Comparison of ENCODE assay signal across 19 cellular contexts in genomic region chr2:215724171-215724570, GRCh38.
DNase-seq lines count a peak whose midpoint lies in the region; ATAC-seq, FAIRE-seq and TF ChIP-seq lines count a peak whose summit lies in the region.
"Had no signal": no experiment of that assay in that cellular context is flagged by ENCODE, and none has a peak within 500 bp of the region (broad histone marks: within the 10 kb centered on the region; RNA-seq: fewer than 3 reads in every experiment).

No MANE protein-coding gene starts in this region.

- H3K4me1 ChIP-seq in sigmoid colon, result peaks cover 0 to 26% (median 21%) of the 10 kb centered on the region in 4 donors

- no peaks in the 10 kb centered on the region for H3K4me1 Mint-ChIP-seq in stimulated activated naive CD8-positive, alpha-beta T cell treated with anti-CD3 and anti-CD28 coated beads, Interleukin-15, amount 100 ng/mL, for 72 hours
- H3K4me1 Mint-ChIP-seq: CD4-positive, CD25-positive, alpha-beta regulatory T cell; H9 had no signal

- H3K27me3 ChIP-seq in brain microvascular endothelial cell (replicated peaks) (no peaks in the 10 kb centered on the region), sigmoid colon (no peaks in the 10 kb centered on the region)
- H3K27me3 ChIP-seq: SJSA1 had no signal

- WGBS in sigmoid colon, 2 donors, result 96% methylated on average over 4 of the region's 4 CpGs

- no peak for DNase-seq in GM12891 (ENCODE audit: insufficient read length, low spot score)
- peak; percentile 75 for DNase-seq in MV-4-11 (lab: John Stamatoyannopoulos, UW)
- DNase-seq in brain microvascular endothelial cell, result no peak
- DNase-seq in sigmoid colon, result no peak
- DNase-seq in NCI-H2029 (lab: John Stamatoyannopoulos, UW), result no peak
- no peak for DNase-seq in NCI-H1436 (lab: John Stamatoyannopoulos, UW)
- DNase-seq in stimulated activated naive CD8-positive, alpha-beta T cell treated with anti-CD3 and anti-CD28 coated beads, Interleukin-15, amount 100 ng/mL, for 72 hours, result no peak
- DNase-seq: Calu3; CD4-positive, CD25-positive, alpha-beta regulatory T cell; DMS53; H9; NCI-H1092 treated with DMSO at 0.1 percent for 48 hours; NCI-H1694 treated with DMSO at 0.1 percent for 48 hours; NCI-H345; NCI-H526 treated with DMSO at 0.1 percent for 48 hours; PC-3; SW 1271 had no signal

- in situ Hi-C loops in brain microvascular endothelial cell (cut with HindIII; ENCODE audit: low pct_ligation_motif_present, low sequenced_read_pairs), result no loop called here

- FAIRE-seq in GM12891 (lab: Jason Lieb, UNC), result no peak

- intact Hi-C loops in sigmoid colon (cut with DNase I), result no loop called here

- no peaks in the 10 kb centered on the region for H3K9me3 ChIP-seq in sigmoid colon
- H3K9me3 ChIP-seq: SJSA1 had no signal

- H3K4me3 ChIP-seq in brain microvascular endothelial cell (ENCODE audit: low read depth, low read length) (no peak overlapping the region), sigmoid colon (no peak overlapping the region)
- H3K4me3 ChIP-seq: SJSA1 had no signal

- H3K27ac ChIP-seq in brain microvascular endothelial cell (peak overlapping the region; percentile 81), sigmoid colon (peak overlapping the region in 3 of 4 donors; percentile 73 to 85 (median 77))
- H3K27ac ChIP-seq: RWPE1, SJSA1 had no signal

- H3K4me3 Mint-ChIP-seq in stimulated activated naive CD8-positive, alpha-beta T cell treated with anti-CD3 and anti-CD28 coated beads, Interleukin-15, amount 100 ng/mL, for 72 hours, result no peak overlapping the region
- H3K4me3 Mint-ChIP-seq: CD4-positive, CD25-positive, alpha-beta regulatory T cell; H9 had no signal

- TF ChIP-seq CTCF in brain microvascular endothelial cell (IDR thresholded peaks at IDR 0.05; ENCODE audit: low read depth, low read length, missing control alignments) (no peak), sigmoid colon (IDR thresholded peaks at IDR 0.05) (no peak)

- no peak overlapping the region for H3K27ac Mint-ChIP-seq in stimulated activated naive CD8-positive, alpha-beta T cell treated with anti-CD3 and anti-CD28 coated beads, Interleukin-15, amount 100 ng/mL, for 72 hours
- H3K27ac Mint-ChIP-seq: CD4-positive, CD25-positive, alpha-beta regulatory T cell; H9 had no signal

- no peaks in the 10 kb centered on the region for H3K36me3 ChIP-seq in brain microvascular endothelial cell (replicated peaks)
- H3K36me3 ChIP-seq in sigmoid colon, result no peaks in the 10 kb centered on the region
- H3K36me3 ChIP-seq: SJSA1 had no signal

- ATAC-seq in stimulated activated naive CD8-positive, alpha-beta T cell treated with anti-CD3 and anti-CD28 coated beads, Interleukin-15, amount 100 ng/mL, for 72 hours, result no peak
- ATAC-seq: PC-3 had no signal

- no peaks in the 10 kb centered on the region for H3K27me3 Mint-ChIP-seq in stimulated activated naive CD8-positive, alpha-beta T cell treated with anti-CD3 and anti-CD28 coated beads, Interleukin-15, amount 100 ng/mL, for 72 hours
- H3K27me3 Mint-ChIP-seq: CD4-positive, CD25-positive, alpha-beta regulatory T cell had no signal

- TF ChIP-seq EP300 in sigmoid colon (IDR thresholded peaks at IDR 0.05), result no peak

- peaks cover 0 to 6% of the 10 kb centered on the region in 2 donors for H3K9me3 Mint-ChIP-seq in stimulated activated naive CD8-positive, alpha-beta T cell treated with anti-CD3 and anti-CD28 coated beads, Interleukin-15, amount 100 ng/mL, for 72 hours

- no peak for TF ChIP-seq POLR2A in GM12891 (IDR thresholded peaks at IDR 0.05; ENCODE audit: low read depth, low read length)
- no peak for TF ChIP-seq POLR2A in sigmoid colon (IDR thresholded peaks at IDR 0.05)

TF ChIP-seq in GM12891, 5 proteins besides CTCF, POLR2A, EP300 and RAD21:
- TF ChIP-seq SPI1 (IDR thresholded peaks at IDR 0.05; ENCODE audit: low read depth, low read length), result 0 out of 2 replicates have a peak, but pooled peaks have one; percentile 8
- no peak for TF ChIP-seq POU2F2 (IDR thresholded peaks at IDR 0.05; ENCODE audit: low read depth, low read length)
- TF ChIP-seq PAX5 (IDR thresholded peaks at IDR 0.05; ENCODE audit: insufficient read depth, low read length, severe bottlenecking), result no peak
- no peak for TF ChIP-seq POLR2AphosphoS5 (IDR thresholded peaks at IDR 0.05; ENCODE audit: low read depth, low read length)
- TF ChIP-seq TAF1 (IDR thresholded peaks at IDR 0.05; ENCODE audit: low read depth, low read length), result no peak
TF ChIP-seq in GM12891: peak in this region for 1.
